ENCODE assay signal across 8 cellular contexts in genomic region chr15:28136203-28136895, GRCh38. TPM values are rescaled to one million over a fixed set of nuclear protein-coding genes. Genes with fewer than 3 reads are reported as not detected.
DNase-seq lines count a peak whose midpoint lies in the region; ATAC-seq lines count a peak whose summit lies in the region.
"Not testable (repeated sequence)": the region's sequence is repeated elsewhere in the genome, so short reads cannot be mapped to it uniquely, and the experiment has no call there.

No MANE protein-coding gene starts in this region.

- DNase-seq in Jurkat, Clone E6-1 (ENCODE audit: low read depth, low spot score), result peak; percentile 44
- not testable (repeated sequence) for DNase-seq in T-helper 2 cell treated with Interferon-gamma antibody and Interleukin-4, amounts not matched to agents 5 μg/mL and 100 μg/mL, for 36 hours (ENCODE audit: low spot score)
- DNase-seq in activated gamma-delta T cell treated with Interleukin-2 at 50 U/mL for 16 hours, result peak; percentile 30

- H3K4me3 ChIP-seq in Jurkat, Clone E6-1 (ENCODE audit: low read length), result not testable (repeated sequence)

- H3K36me3 Mint-ChIP-seq in T-helper 2 cell treated with Interferon-gamma antibody and Interleukin-4, amounts not matched to agents 5 μg/mL and 100 μg/mL, for 36 hours (ENCODE audit: low read depth), result peaks cover 34% of the 10 kb centered on the region
- peaks cover 65% of the 10 kb centered on the region for H3K36me3 Mint-ChIP-seq in stimulated activated memory B cell treated with anti-CD40 and anti-IgM and Interleukin-4, amounts not matched to agents 10 μg/mL and 1 μg/mL and 100 μg/mL, for 72 hours

- H3K27me3 Mint-ChIP-seq in T-helper 2 cell treated with Interferon-gamma antibody and Interleukin-4, amounts not matched to agents 5 μg/mL and 100 μg/mL, for 36 hours (ENCODE audit: low read depth); stimulated activated memory B cell treated with anti-CD40 and anti-IgM and Interleukin-4, amounts not matched to agents 10 μg/mL and 1 μg/mL and 100 μg/mL, for 72 hours: not testable (repeated sequence)

- ATAC-seq in GM18508 (IDR thresholded peaks at IDR 0.05; ENCODE audit: insufficient read depth, unreplicated experiment) (peak; percentile 67), GM19397 (IDR thresholded peaks at IDR 0.05; ENCODE audit: unreplicated experiment) (peak; percentile 100), HG02571 (IDR thresholded peaks at IDR 0.05; ENCODE audit: unreplicated experiment) (peak; percentile 95), HG03095 (IDR thresholded peaks at IDR 0.05; ENCODE audit: unreplicated experiment) (peak; percentile 99)
- ATAC-seq in stimulated activated memory B cell treated with anti-CD40 and anti-IgM and Interleukin-4, amounts not matched to agents 10 μg/mL and 1 μg/mL and 100 μg/mL, for 72 hours, result peak; percentile 82

- peaks cover 30% of the 10 kb centered on the region for H3K4me1 Mint-ChIP-seq in T-helper 2 cell treated with Interferon-gamma antibody and Interleukin-4, amounts not matched to agents 5 μg/mL and 100 μg/mL, for 36 hours (ENCODE audit: low read depth)
- not testable (repeated sequence) for H3K4me1 Mint-ChIP-seq in stimulated activated memory B cell treated with anti-CD40 and anti-IgM and Interleukin-4, amounts not matched to agents 10 μg/mL and 1 μg/mL and 100 μg/mL, for 72 hours

- not testable (repeated sequence) for H3K9me3 Mint-ChIP-seq in T-helper 2 cell treated with Interferon-gamma antibody and Interleukin-4, amounts not matched to agents 5 μg/mL and 100 μg/mL, for 36 hours; stimulated activated memory B cell treated with anti-CD40 and anti-IgM and Interleukin-4, amounts not matched to agents 10 μg/mL and 1 μg/mL and 100 μg/mL, for 72 hours

- H3K4me3 Mint-ChIP-seq in T-helper 2 cell treated with Interferon-gamma antibody and Interleukin-4, amounts not matched to agents 5 μg/mL and 100 μg/mL, for 36 hours, result peak overlapping the region; percentile 30
- H3K4me3 Mint-ChIP-seq in stimulated activated memory B cell treated with anti-CD40 and anti-IgM and Interleukin-4, amounts not matched to agents 10 μg/mL and 1 μg/mL and 100 μg/mL, for 72 hours, result not testable (repeated sequence)

- H3K27ac Mint-ChIP-seq in T-helper 2 cell treated with Interferon-gamma antibody and Interleukin-4, amounts not matched to agents 5 μg/mL and 100 μg/mL, for 36 hours, result peak overlapping the region; percentile 72
- not testable (repeated sequence) for H3K27ac Mint-ChIP-seq in stimulated activated memory B cell treated with anti-CD40 and anti-IgM and Interleukin-4, amounts not matched to agents 10 μg/mL and 1 μg/mL and 100 μg/mL, for 72 hours

RNA-seq across cellular contexts. Expression of gene OCA2, which starts 37.2 kb away (rescaled TPM):
- polyA plus RNA-seq in Jurkat, Clone E6-1 (2012; ENCODE audit: insufficient read depth, insufficient read length), result 0.39 TPM
